In genomic region chr15:75129788-75130187, GRCh38 we compare ENCODE assay signal across 2 cellular contexts.
A peak's percentile ranks its signal among the peaks of the same experiment; 100 is the strongest.
TF ChIP-seq lines count a peak whose summit lies in the region.

No MANE protein-coding gene starts in this region.

TF ChIP-seq in HCT116, 20 proteins besides CTCF, POLR2A, EP300 and RAD21:
- peak; percentile 25; the same call in 1 of the 2 replicates for TF ChIP-seq MAX (IDR thresholded peaks at IDR 0.05)
- TF ChIP-seq EZH2phosphoT487 (IDR thresholded peaks at IDR 0.05; ENCODE audit: borderline replicate concordance) = no peak

TF ChIP-seq in H1, 55 proteins besides CTCF, POLR2A, EP300 and RAD21:
- no peak for TF ChIP-seq SRF (IDR thresholded peaks at IDR 0.05; ENCODE audit: low read depth, low read length)
- no peak for TF ChIP-seq PHF8 (conservative IDR thresholded peaks at IDR 0.05; ENCODE audit: low read depth, low read length)
- no peak for TF ChIP-seq EGR1 (IDR thresholded peaks at IDR 0.05; ENCODE audit: borderline replicate concordance, low read depth, low read length)
- no peak for TF ChIP-seq NANOG (IDR thresholded peaks at IDR 0.05; ENCODE audit: insufficient read depth, low read depth, low read length, poor library complexity, severe bottlenecking)
- no peak for TF ChIP-seq SUZ12 (IDR thresholded peaks at IDR 0.05; ENCODE audit: low read length)
- no peak for TF ChIP-seq TBP (IDR thresholded peaks at IDR 0.05; ENCODE audit: low read depth, low read length)
- TF ChIP-seq HDAC2 (IDR thresholded peaks at IDR 0.05; ENCODE audit: borderline replicate concordance in 1 of 2, low read depth in 2 of 2, low read length in 2 of 2) = no peak
